22 cellular contexts compared by ENCODE assay signal in the genomic region with DNA sequence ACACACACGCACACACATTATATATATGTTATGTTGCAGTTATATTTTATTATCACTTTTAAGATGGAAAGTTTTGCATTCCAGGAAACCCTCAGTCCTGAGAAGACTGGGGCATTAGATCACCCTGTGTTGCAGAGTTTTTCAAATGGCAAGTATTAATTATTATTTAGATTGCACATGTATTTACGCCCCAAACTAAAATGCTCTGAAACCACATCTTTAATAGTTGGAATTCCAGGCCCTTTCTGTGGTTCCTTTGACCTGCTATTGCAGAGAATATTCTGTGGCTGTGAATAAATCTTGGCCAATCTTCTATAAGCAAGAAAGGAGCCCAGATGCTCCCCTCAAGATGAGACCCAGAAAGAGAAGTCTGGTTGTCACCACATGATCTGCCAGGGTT.
DNase-seq lines count a peak whose midpoint lies in the region; ATAC-seq and TF ChIP-seq lines count a peak whose summit lies in the region.
"Had no signal": no experiment of that assay in that cellular context is flagged by ENCODE, and none has a peak within 500 bp of the region (broad histone marks: within the 10 kb centered on the region; RNA-seq: fewer than 3 reads in every experiment).

No MANE protein-coding gene starts in this region.

- H3K9ac ChIP-seq in IMR-90 (ENCODE audit: low read depth, low read length) (peak overlapping the region; percentile 59), mesenchymal stem cell (ENCODE audit: low read length) (no peak overlapping the region)

- peak overlapping the region; percentile 100 for H3K18ac ChIP-seq in IMR-90 (ENCODE audit: low read depth, low read length)
- no peak overlapping the region for H3K18ac ChIP-seq in mesenchymal stem cell (ENCODE audit: low read depth in 1 of 2, low read length in 2 of 2)

- DNase-seq in AG08395 (ENCODE audit: low spot score) (peak; percentile 64), IMR-90 (peak; percentile 93), esophagus muscularis mucosa (ENCODE audit: extremely low spot score) (peak; percentile 24), mesenchymal stem cell (peak; percentile 62), HuH-7.5 (ENCODE audit: low spot score) (no peak), erythroblast (lab: John Stamatoyannopoulos, UW) (no peak), NCI-H146 treated with DMSO at 0.1 percent for 48 hours (lab: John Stamatoyannopoulos, UW; ENCODE audit: unreplicated experiment) (no peak)
- DNase-seq: activated CD4-positive, alpha-beta memory T cell treated with anti-CD3 and anti-CD28 coated beads for 36 hours; activated effector memory CD4-positive, alpha-beta T cell treated with anti-CD3 and anti-CD28 coated beads, Interleukin-2, amount 50 U/mL, for 16 hours; CD4-positive, alpha-beta memory T cell; cerebellar nuclear complex; effector CD4-positive, alpha-beta T cell; kidney; NCI-H1048; NCI-H2081 treated with DMSO at 0.1 percent for 48 hours; occipital lobe; upper lobe of right lung had no signal

- TF ChIP-seq RAD21 in IMR-90 (IDR thresholded peaks at IDR 0.05; ENCODE audit: low read length) = 0 out of 2 replicates have a peak, but pooled peaks have one; percentile 9

- H3K27ac ChIP-seq in IMR-90 (ENCODE audit: insufficient read depth, low read length) (peak overlapping the region; percentile 95), esophagus muscularis mucosa (replicated peaks in 1 of 4) (no peak overlapping the region), mesenchymal stem cell (ENCODE audit: low read length, poor library complexity, severe bottlenecking) (peak overlapping the region; percentile 66)
- H3K27ac ChIP-seq: A549, right atrium auricular region, upper lobe of right lung had no signal

- H3K14ac ChIP-seq in IMR-90 (replicated peaks; ENCODE audit: low read depth, low read length) = peak overlapping the region; percentile 98
- H3K14ac ChIP-seq in mesenchymal stem cell (ENCODE audit: low read length in 2 of 2) = no peak overlapping the region

- H3K4me3 ChIP-seq in IMR-90 (ENCODE audit: insufficient read depth, low read depth, low read length) (no peak overlapping the region), esophagus muscularis mucosa (no peak overlapping the region), mesenchymal stem cell (ENCODE audit: insufficient read depth in 1 of 2, low read depth in 1 of 2, low read length in 2 of 2) (no peak overlapping the region)
- H3K4me3 ChIP-seq: A549, HAP-1, right atrium auricular region, upper lobe of right lung had no signal

- H3K4me1 ChIP-seq in IMR-90 (ENCODE audit: control insufficient read depth, insufficient read depth, low read length) (peaks cover 29% of the 10 kb centered on the region), esophagus muscularis mucosa (peaks cover 17 to 20% (median 19%) of the 10 kb centered on the region in 4 donors), mesenchymal stem cell (ENCODE audit: control insufficient read depth, insufficient read depth, low read depth, low read length) (peaks cover 8% of the 10 kb centered on the region)
- H3K4me1 ChIP-seq: A549, upper lobe of right lung had no signal

- CTCF ChIA-PET in IMR-90 (lab: Yijun Ruan, JAX) = interaction anchor here (1.0 kb wide), 1 partner anchor 224 kb away, joined by 3 read pairs; no protein-coding TSS in a partner anchor

- no CpG with 5 or more reads among the region's 2 CpGs for WGBS in IMR-90 (ENCODE audit: extremely low coverage in 2 of 2, insufficient read length in 1 of 2), 2 experiments
- 97% methylated on average over 2 of the region's 2 CpGs for WGBS in esophagus muscularis mucosa
- WGBS in mesenchymal stem cell = no CpG with 5 or more reads among the region's 2 CpGs

- H3K36me3 ChIP-seq in IMR-90 (ENCODE audit: control insufficient read depth, insufficient read depth, low read length) (peaks cover 4% of the 10 kb centered on the region; the same call in 1 of the 2 replicates), esophagus muscularis mucosa (no peaks in the 10 kb centered on the region), mesenchymal stem cell (ENCODE audit: control insufficient read depth in 1 of 2, insufficient read depth in 2 of 2, low read depth in 1 of 2, low read length in 2 of 2) (peaks cover 0 to 3% of the 10 kb centered on the region in 2 experiments)
- H3K36me3 ChIP-seq: HAP-1, right atrium auricular region, upper lobe of right lung had no signal

- TF ChIP-seq EP300 in esophagus muscularis mucosa (IDR thresholded peaks at IDR 0.05) = no peak

- peak overlapping the region; percentile 93 to 97 for H4K8ac ChIP-seq in IMR-90 (ENCODE audit: low read depth in 2 of 2, low read length in 2 of 2)
- H4K8ac ChIP-seq in mesenchymal stem cell (ENCODE audit: low read length) = no peak overlapping the region

- H4K20me1 ChIP-seq in IMR-90 (ENCODE audit: insufficient read depth, low read length) = no peaks in the 10 kb centered on the region

- no peak overlapping the region for H3K4me2 ChIP-seq in IMR-90 (ENCODE audit: low read depth, low read length)
- H3K4me2 ChIP-seq in mesenchymal stem cell (ENCODE audit: low read length, poor library complexity, severe bottlenecking) = no peak overlapping the region
- H3K4me2 ChIP-seq: A549 had no signal

- dilution Hi-C loops in IMR-90 (cut with HindIII; ENCODE audit: low sequenced_read_pairs, unreplicated experiment) = no loop called here

- TF ChIP-seq CTCF in IMR-90 (conservative IDR thresholded peaks at IDR 0.05; ENCODE audit: low read depth, low read length) (no peak), esophagus muscularis mucosa (IDR thresholded peaks at IDR 0.05) (no peak)

- peak; percentile 76 for ATAC-seq in IMR-90 (ENCODE audit: low read depth)
- ATAC-seq in GM21360 (IDR thresholded peaks at IDR 0.05; ENCODE audit: unreplicated experiment) = no peak
- ATAC-seq: A549, upper lobe of right lung, WTC11 had no signal

- TF ChIP-seq POLR2A in IMR-90 (IDR thresholded peaks at IDR 0.05; ENCODE audit: low read depth, low read length) (no peak), esophagus muscularis mucosa (IDR thresholded peaks at IDR 0.05; ENCODE audit: low read depth) (no peak), erythroblast (IDR thresholded peaks at IDR 0.05; ENCODE audit: low read length) (no peak)

- H3K79me1 ChIP-seq in IMR-90 (ENCODE audit: low read depth in 1 of 2, low read length in 2 of 2) = peaks cover 21% of the 10 kb centered on the region in 2 experiments; a peak in 3 of 4 replicates
- no peaks in the 10 kb centered on the region for H3K79me1 ChIP-seq in mesenchymal stem cell (replicated peaks; ENCODE audit: low read length, poor library complexity, severe bottlenecking)

- intact Hi-C loops in IMR-90 (cut with micrococcal nuclease) = loop anchor here (2.0 to 5.0 kb wide), 2 partner anchors 64 to 95 kb away; no protein-coding TSS in a partner anchor
- intact Hi-C loops in esophagus muscularis mucosa (cut with DNase I) = no loop called here

- no peaks in the 10 kb centered on the region for H3K9me3 ChIP-seq in IMR-90 (ENCODE audit: control insufficient read depth, insufficient read depth, low read length)
- no peaks in the 10 kb centered on the region for H3K9me3 ChIP-seq in esophagus muscularis mucosa
- H3K9me3 ChIP-seq in mesenchymal stem cell (ENCODE audit: control insufficient read depth, low read length) = no peaks in the 10 kb centered on the region
- H3K9me3 ChIP-seq: A549, right atrium auricular region, upper lobe of right lung had no signal

- H2BK12ac ChIP-seq in mesenchymal stem cell (ENCODE audit: low read length in 2 of 2) = no peak overlapping the region

- peak overlapping the region; percentile 99 for H4K5ac ChIP-seq in IMR-90 (ENCODE audit: low read depth, low read length)

- POLR2A ChIA-PET in IMR-90 (lab: Charles Lee; ENCODE audit: unreplicated experiment) = no interaction called here

- no TSS peak for BruUV-seq in IMR-90 (replicated peaks; lab: Mats Ljungman, UMichigan)

- in situ Hi-C loops in IMR-90 (cut with MboI; ENCODE audit: low sequenced_read_pairs) = loop anchor here (10.0 kb wide), 2 partner anchors 218 to 592 kb away; partner anchors contain the start of gene IGFBP5

- H3K4ac ChIP-seq in IMR-90 (ENCODE audit: low read depth, low read length) (peak overlapping the region; percentile 88), mesenchymal stem cell (ENCODE audit: low read depth in 1 of 2, low read length in 2 of 2) (no peak overlapping the region)

- peak overlapping the region; percentile 99 for H2BK120ac ChIP-seq in IMR-90 (ENCODE audit: low read depth, low read length)
- H2BK120ac ChIP-seq in mesenchymal stem cell (ENCODE audit: low read depth, low read length) = no peak overlapping the region

- H3K56ac ChIP-seq in IMR-90 (ENCODE audit: extremely low read depth, insufficient read depth, low read length) = peak overlapping the region; percentile 93

- H2AK5ac ChIP-seq in IMR-90 (ENCODE audit: low read depth, low read length) (peak overlapping the region; percentile 90), mesenchymal stem cell (ENCODE audit: low read length, severe bottlenecking) (peak overlapping the region; percentile 99)

- H3K23ac ChIP-seq in IMR-90 (ENCODE audit: low read depth, low read length) (peak overlapping the region; percentile 95), mesenchymal stem cell (ENCODE audit: low read length in 2 of 2) (no peak overlapping the region)

- H2BK5ac ChIP-seq in IMR-90 (ENCODE audit: low read depth, low read length, poor library complexity, severe bottlenecking) (peak overlapping the region; percentile 96), mesenchymal stem cell (ENCODE audit: low read depth, low read length, poor library complexity, severe bottlenecking) (peak overlapping the region; percentile 24)

- peak overlapping the region; percentile 98 for H4K91ac ChIP-seq in IMR-90 (ENCODE audit: insufficient read depth, low read depth, low read length)
- no peak overlapping the region for H4K91ac ChIP-seq in mesenchymal stem cell (ENCODE audit: low read length)

- H2AFZ ChIP-seq in IMR-90 (replicated peaks; ENCODE audit: low read length, poor library complexity) (no peak overlapping the region), mesenchymal stem cell (ENCODE audit: low read depth, low read length) (no peak overlapping the region)

- H2BK20ac ChIP-seq in IMR-90 (ENCODE audit: low read depth, low read length) = peak overlapping the region; percentile 99

- H3K27me3 ChIP-seq in IMR-90 (ENCODE audit: control insufficient read depth, insufficient read depth, low read length) (no peaks in the 10 kb centered on the region), esophagus muscularis mucosa (no peaks in the 10 kb centered on the region), mesenchymal stem cell (ENCODE audit: control insufficient read depth in 1 of 2, insufficient read depth in 1 of 2, low read length in 2 of 2) (no peaks in the 10 kb centered on the region)
- H3K27me3 ChIP-seq: right atrium auricular region, upper lobe of right lung had no signal

- H3K9me1 ChIP-seq in IMR-90 (ENCODE audit: insufficient read depth, low read length) = peaks cover 17% of the 10 kb centered on the region

- H2AK9ac ChIP-seq in IMR-90 (replicated peaks; ENCODE audit: low read depth, low read length, poor library complexity) = peak overlapping the region; percentile 10

- H2BK15ac ChIP-seq in IMR-90 (ENCODE audit: low read depth, low read length) (peak overlapping the region; percentile 85; the same call in 2 of the 3 replicates), mesenchymal stem cell (ENCODE audit: low read depth, poor library complexity, severe bottlenecking) (no peak overlapping the region)

TF ChIP-seq in IMR-90, 13 proteins besides CTCF, POLR2A, EP300 and RAD21 (continues in another document):
- TF ChIP-seq RFX5 (IDR thresholded peaks at IDR 0.05; ENCODE audit: low read depth, low read length) (no peak), CEBPB (IDR thresholded peaks at IDR 0.05; ENCODE audit: low read depth, low read length) (peak; percentile 58; the same call in 1 of the 2 replicates)

Comparison
In these comparisons a context has a peak if more than half of its experiments do, and no peak if none do; other contexts are left out.
1. DNase-seq: peak in AG08395 (single experiment), IMR-90 (single experiment), esophagus muscularis mucosa (single experiment) and mesenchymal stem cell (single experiment); none in HuH-7.5 (single experiment), erythroblast (0 of 2) and NCI-H146 treated with DMSO at 0.1 percent for 48 hours (single experiment).
2. H3K27ac ChIP-seq: peak in IMR-90 (single experiment) and mesenchymal stem cell (single experiment); none in esophagus muscularis mucosa (0 of 4).